8 cellular contexts compared by ENCODE assay signal in the genomic region with DNA sequence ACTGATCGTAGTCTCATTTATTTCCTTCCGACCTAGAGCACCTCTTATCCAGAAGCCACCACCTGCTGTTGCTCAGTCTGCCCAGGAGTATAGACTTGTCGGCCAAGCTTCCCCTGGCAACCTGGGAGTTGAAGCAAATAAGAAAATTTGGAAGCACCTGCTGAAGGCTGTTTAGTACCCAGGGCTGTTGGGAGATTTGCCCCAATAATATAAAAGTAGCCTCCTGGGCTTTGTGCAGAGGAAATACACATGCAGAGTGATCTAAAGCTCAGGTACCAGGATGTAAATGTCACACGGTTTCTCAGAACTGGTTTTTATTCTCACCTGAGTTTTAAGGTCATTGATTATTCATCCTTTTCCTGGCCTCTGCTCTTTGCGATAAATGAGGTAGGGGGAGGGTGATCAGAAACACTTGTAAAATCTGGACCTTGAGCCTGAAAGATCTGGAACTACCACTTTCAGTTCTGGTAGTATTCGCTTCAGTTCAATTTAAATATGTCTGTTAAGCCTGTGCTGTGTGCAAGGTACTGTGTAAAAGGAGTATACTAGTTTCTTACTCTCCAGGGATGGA. TPM values are rescaled to one million over a fixed set of nuclear protein-coding genes. Genes with fewer than 3 reads are reported as not detected.
DNase-seq lines count a peak whose midpoint lies in the region; ATAC-seq, FAIRE-seq and TF ChIP-seq lines count a peak whose summit lies in the region.

No MANE protein-coding gene starts in this region.

- POLR2A ChIA-PET in K562 (lab: Yijun Ruan, JAX), result no interaction called here

- H2AFZ ChIP-seq in K562 (ENCODE audit: low read depth, low read length), result peak overlapping the region; percentile 100

- H3K36me3 Mint-ChIP-seq in stimulated activated naive CD8-positive, alpha-beta T cell treated with anti-CD3 and anti-CD28 coated beads, Interleukin-15, Interleukin-2, amounts not matched to agents 100 ng/mL and 50 ng/mL, for 24 hours (ENCODE audit: low read depth), result peaks cover 11% of the 10 kb centered on the region

- no peak overlapping the region for H3K27ac ChIP-seq in K562 (ENCODE audit: extremely low read depth, low read depth, low read length)
- H3K27ac ChIP-seq in mesendoderm (ENCODE audit: low read depth, low read length), result peak overlapping the region; percentile 36

- WGBS in K562 (ENCODE audit: insufficient coverage, low coverage, missing lambda C conversion rate), result 9% methylated on average over 6 of the region's 6 CpGs
- no CpG with 5 or more reads among the region's 6 CpGs for WGBS in mesendoderm (ENCODE audit: extremely low coverage, insufficient coverage, low lambda C conversion rate)

- TF ChIP-seq RAD21 in K562 (CRISPR knock-in tag; conservative IDR thresholded peaks at IDR 0.05 in 1 of 2, IDR thresholded peaks at IDR 0.05 in 1 of 2), result no peak; a peak in 2 of 4 replicates

- BruUV-seq in K562 (replicated peaks; lab: Mats Ljungman, UMichigan), result no TSS peak

- H3K18ac ChIP-seq in mesendoderm (ENCODE audit: low read length), result peak overlapping the region; percentile 29

- ATAC-seq in stimulated activated naive CD8-positive, alpha-beta T cell treated with anti-CD3 and anti-CD28 coated beads, Interleukin-15, Interleukin-2, amounts not matched to agents 100 U/mL and 50 U/mL, for 24 hours, result no peak
- no peak for ATAC-seq in K562

- no peak overlapping the region for H2BK5ac ChIP-seq in mesendoderm (ENCODE audit: low read length)

- no peak overlapping the region for H2BK120ac ChIP-seq in mesendoderm (ENCODE audit: low read depth, low read length)

- H3K4me3 ChIP-seq in K562 (peak overlapping the region; percentile 99), mesendoderm (ENCODE audit: low read length) (no peak overlapping the region)

- H2BK15ac ChIP-seq in mesendoderm (replicated peaks; ENCODE audit: low read depth), result no peak overlapping the region

- peaks cover 21% of the 10 kb centered on the region for H3K79me1 ChIP-seq in mesendoderm (ENCODE audit: low read length)

- in situ Hi-C loops in K562 (cut with MboI), result no loop called here
- in situ Hi-C loops in GM13976 (cut with MboI; ENCODE audit: low sequenced_read_pairs, unreplicated experiment), result loop anchor here (25.0 kb wide), 1 partner anchor 500 kb away; no protein-coding TSS in a partner anchor

- TF ChIP-seq EP300 in K562 (IDR thresholded peaks at IDR 0.05; ENCODE audit: low read length), result no peak

- H3K4ac ChIP-seq in mesendoderm (ENCODE audit: low read depth, low read length), result no peak overlapping the region

- peak overlapping the region; percentile 39 for H3K56ac ChIP-seq in mesendoderm (ENCODE audit: low read length)

- no peak for TF ChIP-seq POLR2A in K562 (conservative IDR thresholded peaks at IDR 0.05)

- FAIRE-seq in K562 (lab: Jason Lieb, UNC), result no peak

- peaks cover 3 to 13% of the 10 kb centered on the region in 2 experiments; a peak in 4 of 5 replicates for H3K27me3 ChIP-seq in K562 (ENCODE audit: control insufficient read depth in 2 of 2, insufficient read depth in 2 of 2, low read length in 2 of 2)
- H3K27me3 ChIP-seq in mesendoderm (ENCODE audit: insufficient read depth, low read length, poor library complexity), result no peaks in the 10 kb centered on the region

- H4K8ac ChIP-seq in mesendoderm (ENCODE audit: low read depth, low read length), result no peak overlapping the region

- H3K27me3 Mint-ChIP-seq in stimulated activated naive CD8-positive, alpha-beta T cell treated with anti-CD3 and anti-CD28 coated beads, Interleukin-15, Interleukin-2, amounts not matched to agents 100 ng/mL and 50 ng/mL, for 24 hours, result no peaks in the 10 kb centered on the region

- peaks cover 48% of the 10 kb centered on the region for H3K4me1 Mint-ChIP-seq in stimulated activated naive CD8-positive, alpha-beta T cell treated with anti-CD3 and anti-CD28 coated beads, Interleukin-15, Interleukin-2, amounts not matched to agents 100 ng/mL and 50 ng/mL, for 24 hours (ENCODE audit: low read depth)

- peaks cover 43% of the 10 kb centered on the region for H3K79me2 ChIP-seq in K562 (ENCODE audit: control insufficient read depth, insufficient read depth, low read length)
- H3K79me2 ChIP-seq in mesendoderm (ENCODE audit: control insufficient read depth, insufficient read depth, low read length), result peaks cover 37% of the 10 kb centered on the region

- H4K5ac ChIP-seq in mesendoderm (ENCODE audit: low read length), result no peak overlapping the region

- TF ChIP-seq CTCF in K562 (IDR thresholded peaks at IDR 0.05 in 2 of 3, conservative IDR thresholded peaks at IDR 0.05 in 1 of 3; ENCODE audit: insufficient read depth in 2 of 3, low read depth in 1 of 3, low read length in 3 of 3) (no peak), GM13976 (IDR thresholded peaks at IDR 0.05; ENCODE audit: borderline replicate concordance, control extremely low read depth, extremely low read depth, insufficient read depth, missing control alignments) (no peak)

- no peak for DNase-seq in stimulated activated naive CD8-positive, alpha-beta T cell treated with anti-CD3 and anti-CD28 coated beads, Interleukin-15, Interleukin-2, amounts not matched to agents 100 U/mL and 50 U/mL, for 24 hours
- DNase-seq in K562 (ENCODE audit: extremely low read depth in 1 of 4, low spot score in 3 of 4), result no peak
- no peak for DNase-seq in mesendoderm
- DNase-seq in NCI-H1105 (lab: John Stamatoyannopoulos, UW), result no peak
- no peak for DNase-seq in HuH-7.5 (ENCODE audit: low spot score)
- DNase-seq in Ammon's horn (ENCODE audit: low spot score), result no peak
- no peak for DNase-seq in GM13976 (ENCODE audit: low spot score)

- H3K9me1 ChIP-seq in K562 (ENCODE audit: control insufficient read depth, insufficient read depth, low read length), result peaks cover 3% of the 10 kb centered on the region

- intact Hi-C loops in K562 (cut with micrococcal nuclease), result loop anchor here (2.0 to 5.0 kb wide), 3 partner anchors 115 to 265 kb away; no protein-coding TSS in a partner anchor

- H3K9me3 ChIP-seq in K562 (replicated peaks; ENCODE audit: control insufficient read depth, insufficient read depth, low read depth, low read length), result no peaks in the 10 kb centered on the region

- H3K4me2 ChIP-seq in K562 (ENCODE audit: insufficient read depth, low read length), result peak overlapping the region; percentile 86
- peak overlapping the region; percentile 87 for H3K4me2 ChIP-seq in mesendoderm (ENCODE audit: low read length)

- H3K9ac ChIP-seq in K562 (ENCODE audit: insufficient read depth in 1 of 2, low read depth in 2 of 2, low read length in 2 of 2) (peak overlapping the region; percentile 44 to 84; a peak in 3 of 4 replicates), mesendoderm (ENCODE audit: low read length) (peak overlapping the region; percentile 37)

- CTCF ChIA-PET in K562 (lab: Yijun Ruan, JAX; ENCODE audit: low intra/inter-chr PET ratio), result no interaction called here

- peak overlapping the region; percentile 99 for H3K27ac Mint-ChIP-seq in stimulated activated naive CD8-positive, alpha-beta T cell treated with anti-CD3 and anti-CD28 coated beads, Interleukin-15, Interleukin-2, amounts not matched to agents 100 ng/mL and 50 ng/mL, for 24 hours

- H3K4me1 ChIP-seq in K562 (replicated peaks in 1 of 2; ENCODE audit: control insufficient read depth in 2 of 2, insufficient read depth in 2 of 2, low read length in 2 of 2) (peaks cover 13 to 24% of the 10 kb centered on the region in 2 experiments; a peak in 4 of 5 replicates), mesendoderm (ENCODE audit: control insufficient read depth, low read depth, low read length) (peaks cover 7% of the 10 kb centered on the region)

- H2AK5ac ChIP-seq in mesendoderm (ENCODE audit: low read length), result no peak overlapping the region

- peaks cover 19% of the 10 kb centered on the region for H4K20me1 ChIP-seq in K562 (replicated peaks; ENCODE audit: control insufficient read depth, insufficient read depth, low read length)

- H3K23ac ChIP-seq in mesendoderm (ENCODE audit: low read length), result no peak overlapping the region

- peak overlapping the region; percentile 89 for H3K4me3 Mint-ChIP-seq in stimulated activated naive CD8-positive, alpha-beta T cell treated with anti-CD3 and anti-CD28 coated beads, Interleukin-15, Interleukin-2, amounts not matched to agents 100 ng/mL and 50 ng/mL, for 24 hours

- H3K9me3 Mint-ChIP-seq in stimulated activated naive CD8-positive, alpha-beta T cell treated with anti-CD3 and anti-CD28 coated beads, Interleukin-15, Interleukin-2, amounts not matched to agents 100 ng/mL and 50 ng/mL, for 24 hours, result no peaks in the 10 kb centered on the region

- H3K36me3 ChIP-seq in K562 (ENCODE audit: control insufficient read depth, insufficient read depth, low read length), result peaks cover 8% of the 10 kb centered on the region; the same call in 2 of the 3 replicates
- no peaks in the 10 kb centered on the region for H3K36me3 ChIP-seq in mesendoderm (ENCODE audit: control insufficient read depth, insufficient read depth, low read length)

RNA-seq across cellular contexts. Expression of a gene that starts 0.8 kb away (rescaled TPM):
- 27.4 and 46.0 TPM in 2 replicates for total RNA-seq in K562 (2011; cell fraction: chromatin; rRNA removed; ENCODE audit: low replicate concordance)
- total RNA-seq in K562 (2011; cell fraction: nucleolus; rRNA removed), result 25.0 and 27.9 TPM in 2 replicates
- 63.9 and 106 TPM in 2 replicates for total RNA-seq in K562 (2011; cell fraction: nucleoplasm; rRNA removed)
- total RNA-seq in K562 (2014; rRNA removed), result 106 and 118 TPM in 2 replicates
- total RNA-seq in K562 (2014; rRNA removed; fragmentation: Illumina TruSeq; extraction: Trizol), result 166 and 174 TPM in 2 replicates
- 132 and 142 TPM in 2 replicates for total RNA-seq in K562 (2015; rRNA removed; fragmentation: Illumina TruSeq; extraction: Trizol)
- total RNA-seq in K562 (2021), result 107 and 122 TPM in 2 replicates
- 163 TPM in 2 replicates for polyA plus RNA-seq in K562 (2011; rRNA removed)
- polyA plus RNA-seq in K562 (2011; cell fraction: cytosol; rRNA removed), result 72.4 and 141 TPM in 2 replicates
- polyA plus RNA-seq in K562 (2011; cell fraction: nucleus; rRNA removed), result 32.2 and 59.7 TPM in 2 replicates
- polyA plus RNA-seq in K562 (2012), result 135 and 320 TPM in 2 replicates
- polyA plus RNA-seq in K562 (2014; fragmentation: Illumina TruSeq; extraction: Trizol), result 177 TPM in 2 replicates
- 100 to 1,000 TPM; 366 to 481 TPM for polyA plus RNA-seq in K562 (2014; fragmentation: Nextera tagmentation; extraction: Ambion mirVana)
- polyA plus RNA-seq in K562 (2014; rRNA removed), result 143 TPM in 2 replicates
- polyA minus RNA-seq in K562 (2011; rRNA and poly(A)+ RNA removed), result 72.0 and 91.7 TPM in 2 replicates
- 28.1 and 34.2 TPM in 2 replicates for polyA minus RNA-seq in K562 (2011; cell fraction: cytosol; rRNA and poly(A)+ RNA removed)
- 14.1 and 23.3 TPM in 2 replicates for polyA minus RNA-seq in K562 (2011; cell fraction: nucleus; rRNA and poly(A)+ RNA removed)
- 65.4 TPM for polyA plus RNA-seq in mesendoderm (2013, experiment 1 of 2)
- polyA plus RNA-seq in mesendoderm (2013, experiment 2 of 2), result 64.9 TPM
